ENCODE assay signal across 8 cellular contexts in genomic region chr18:74963820-74964446, GRCh38.
DNase-seq lines count a peak whose midpoint lies in the region; ATAC-seq and TF ChIP-seq lines count a peak whose summit lies in the region.

No MANE protein-coding gene starts in this region.

- H3K4me1 ChIP-seq in BE2C, result no peaks in the 10 kb centered on the region
- H3K4me1 ChIP-seq in mesenchymal stem cell (ENCODE audit: control insufficient read depth, insufficient read depth, low read depth, low read length), result no peaks in the 10 kb centered on the region

- H3K36me3 Mint-ChIP-seq in T-cell, result peaks cover 50% of the 10 kb centered on the region

- H3K27me3 Mint-ChIP-seq in T-cell, result no peaks in the 10 kb centered on the region

- no peak overlapping the region for H3K4me2 ChIP-seq in mesenchymal stem cell (ENCODE audit: low read length, poor library complexity, severe bottlenecking)

- H3K9me3 ChIP-seq in BE2C (no peaks in the 10 kb centered on the region), mesenchymal stem cell (ENCODE audit: control insufficient read depth, low read length) (no peaks in the 10 kb centered on the region)

- H3K27me3 ChIP-seq in BE2C (no peaks in the 10 kb centered on the region), mesenchymal stem cell (ENCODE audit: control insufficient read depth in 1 of 2, insufficient read depth in 1 of 2, low read length in 2 of 2) (no peaks in the 10 kb centered on the region)

- peak overlapping the region in 1 of 2 experiments; percentile 26 for H3K18ac ChIP-seq in mesenchymal stem cell (ENCODE audit: low read depth in 1 of 2, low read length in 2 of 2)

- H2AK5ac ChIP-seq in mesenchymal stem cell (ENCODE audit: low read length, severe bottlenecking), result no peak overlapping the region

- no peak overlapping the region for H2BK5ac ChIP-seq in mesenchymal stem cell (ENCODE audit: low read depth, low read length, poor library complexity, severe bottlenecking)

- H3K14ac ChIP-seq in mesenchymal stem cell (ENCODE audit: low read length in 2 of 2), result no peak overlapping the region

- POLR2A ChIA-PET in T-cell (lab: Charles Lee), result no interaction called here

- H3K36me3 ChIP-seq in BE2C, result no peaks in the 10 kb centered on the region
- H3K36me3 ChIP-seq in mesenchymal stem cell (ENCODE audit: control insufficient read depth in 1 of 2, insufficient read depth in 2 of 2, low read depth in 1 of 2, low read length in 2 of 2), result peaks cover 0 to 3% of the 10 kb centered on the region in 2 experiments

- no peak overlapping the region for H2AFZ ChIP-seq in mesenchymal stem cell (ENCODE audit: low read depth, low read length)

- H4K8ac ChIP-seq in mesenchymal stem cell (ENCODE audit: low read length), result no peak overlapping the region

- CTCF ChIA-PET in T-cell (lab: Charles Lee), result interaction anchor here in 1 of 2 donors (0.8 kb wide), 1 partner anchor 22 kb away, joined by 3 read pairs; no protein-coding TSS in a partner anchor

- no peak overlapping the region for H3K4me3 Mint-ChIP-seq in T-cell

- peak; percentile 59 for TF ChIP-seq CTCF in BE2C (IDR thresholded peaks at IDR 0.05; ENCODE audit: low read depth, low read length)

- no peak overlapping the region for H3K27ac Mint-ChIP-seq in T-cell

- no peak overlapping the region for H4K91ac ChIP-seq in mesenchymal stem cell (ENCODE audit: low read length)

- no peak overlapping the region for H3K9ac ChIP-seq in mesenchymal stem cell (ENCODE audit: low read length)

- H3K4me1 Mint-ChIP-seq in T-cell, result peaks cover 0 to 3% (median 0%) of the 10 kb centered on the region in 3 donors

- no peak overlapping the region for H3K27ac ChIP-seq in mesenchymal stem cell (ENCODE audit: low read length, poor library complexity, severe bottlenecking)

- H3K79me1 ChIP-seq in mesenchymal stem cell (replicated peaks; ENCODE audit: low read length, poor library complexity, severe bottlenecking), result peaks cover 7% of the 10 kb centered on the region

- H3K4me3 ChIP-seq in BE2C (ENCODE audit: low read depth, low read length), result no peak overlapping the region
- H3K4me3 ChIP-seq in mesenchymal stem cell (ENCODE audit: insufficient read depth in 1 of 2, low read depth in 1 of 2, low read length in 2 of 2), result no peak overlapping the region

- 40% methylated on average over 6 of the region's 7 CpGs for WGBS in mesenchymal stem cell

- no peak overlapping the region for H2BK120ac ChIP-seq in mesenchymal stem cell (ENCODE audit: low read depth, low read length)

- H3K23ac ChIP-seq in mesenchymal stem cell (ENCODE audit: low read length in 2 of 2), result no peak overlapping the region

- H3K9me3 Mint-ChIP-seq in T-cell, result peaks cover 0 to 11% (median 0%) of the 10 kb centered on the region in 3 donors

- DNase-seq in BE2C (peak; percentile 31), NCI-H460 (ENCODE audit: extremely low read depth, low read depth) (peak; percentile 40), cerebellar cortex (ENCODE audit: low spot score) (peak; percentile 32), mesenchymal stem cell (peak; percentile 57), T-cell (no peak)
- DNase-seq in activated T-cell treated with anti-CD3 and anti-CD28 coated beads, Interleukin-2, amount 50 U/mL, for 48 hours, result no peak

- ATAC-seq in GM18867 (IDR thresholded peaks at IDR 0.05; ENCODE audit: unreplicated experiment) (peak; percentile 92), HG03103 (IDR thresholded peaks at IDR 0.05; ENCODE audit: low read depth, unreplicated experiment) (peak; percentile 90), T-cell (replicated peaks in 1 of 4) (no peak)

- no peak overlapping the region for H2BK15ac ChIP-seq in mesenchymal stem cell (ENCODE audit: low read depth, poor library complexity, severe bottlenecking)

- H3K4ac ChIP-seq in mesenchymal stem cell (ENCODE audit: low read depth in 1 of 2, low read length in 2 of 2), result no peak overlapping the region

- no peak overlapping the region for H2BK12ac ChIP-seq in mesenchymal stem cell (ENCODE audit: low read length in 2 of 2)

Comparison
In these comparisons a context has a peak if more than half of its experiments do, and no peak if none do; other contexts are left out.
1. DNase-seq: peak in BE2C (single experiment), NCI-H460 (single experiment), cerebellar cortex (single experiment) and mesenchymal stem cell (single experiment); none in T-cell (0 of 34) and activated T-cell treated with anti-CD3 and anti-CD28 coated beads, Interleukin-2, amount 50 U/mL, for 48 hours (0 of 2).
2. ATAC-seq: peak in GM18867 (single experiment) and HG03103 (single experiment); none in T-cell (0 of 4).